1 cellular context compared by ENCODE assay signal in genomic region chr17:76452646-76453430, GRCh38.
TF ChIP-seq lines count a peak whose summit lies in the region.

TSS of gene UBE2O (minus strand) at chr17:76453152. CDS start at chr17:76453141, 11 bp downstream.

TF ChIP-seq in SK-N-SH, 30 proteins besides CTCF, POLR2A, EP300 and RAD21 (continued from another document):
- TF ChIP-seq, protein P1, sequence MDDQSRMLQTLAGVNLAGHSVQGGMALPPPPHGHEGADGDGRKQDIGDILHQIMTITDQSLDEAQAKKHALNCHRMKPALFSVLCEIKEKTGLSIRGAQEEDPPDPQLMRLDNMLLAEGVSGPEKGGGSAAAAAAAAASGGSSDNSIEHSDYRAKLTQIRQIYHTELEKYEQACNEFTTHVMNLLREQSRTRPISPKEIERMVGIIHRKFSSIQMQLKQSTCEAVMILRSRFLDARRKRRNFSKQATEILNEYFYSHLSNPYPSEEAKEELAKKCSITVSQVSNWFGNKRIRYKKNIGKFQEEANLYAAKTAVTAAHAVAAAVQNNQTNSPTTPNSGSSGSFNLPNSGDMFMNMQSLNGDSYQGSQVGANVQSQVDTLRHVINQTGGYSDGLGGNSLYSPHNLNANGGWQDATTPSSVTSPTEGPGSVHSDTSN (IDR thresholded peaks at IDR 0.05) = no peak
- TF ChIP-seq GABPA (IDR thresholded peaks at IDR 0.05; ENCODE audit: low read depth) (no peak), TCF12 (IDR thresholded peaks at IDR 0.05) (no peak), FOXM1 (IDR thresholded peaks at IDR 0.05; ENCODE audit: low read depth) (no peak), IRF3 (IDR thresholded peaks at IDR 0.05; ENCODE audit: low read depth, low read length) (no peak), MEF2A (IDR thresholded peaks at IDR 0.05; ENCODE audit: borderline replicate concordance, low read depth) (no peak), RCOR1 (IDR thresholded peaks at IDR 0.05; ENCODE audit: low read length) (peak; percentile 97), RXRA (IDR thresholded peaks at IDR 0.05; ENCODE audit: borderline replicate concordance, low read depth) (no peak), FOSL2 (IDR thresholded peaks at IDR 0.05; ENCODE audit: borderline replicate concordance, low read depth) (no peak), SIN3A (IDR thresholded peaks at IDR 0.05; ENCODE audit: borderline replicate concordance, low read depth, low read length) (no peak; the same call in 1 of the 2 replicates), NRF1 (IDR thresholded peaks at IDR 0.05; ENCODE audit: low read depth, low read length) (0 out of 2 replicates have a peak, but pooled peaks have one; percentile 31), TAF1 (IDR thresholded peaks at IDR 0.05; ENCODE audit: borderline replicate concordance, low read depth, low read length) (peak; percentile 93), CHD2 (IDR thresholded peaks at IDR 0.05; ENCODE audit: low read length, partially characterized antibody) (peak; percentile 70), TEAD4 (IDR thresholded peaks at IDR 0.05; ENCODE audit: borderline replicate concordance, insufficient read depth) (no peak), EZH2phosphoT487 (IDR thresholded peaks at IDR 0.05; ENCODE audit: borderline replicate concordance, low read depth) (no peak), GATA2 (CRISPR knock-in tag; IDR thresholded peaks at IDR 0.05) (no peak), SMC3 (IDR thresholded peaks at IDR 0.05; ENCODE audit: low read depth, low read length) (peak; percentile 29; the same call in 1 of the 2 replicates)
- TF ChIP-seq, protein P2, sequence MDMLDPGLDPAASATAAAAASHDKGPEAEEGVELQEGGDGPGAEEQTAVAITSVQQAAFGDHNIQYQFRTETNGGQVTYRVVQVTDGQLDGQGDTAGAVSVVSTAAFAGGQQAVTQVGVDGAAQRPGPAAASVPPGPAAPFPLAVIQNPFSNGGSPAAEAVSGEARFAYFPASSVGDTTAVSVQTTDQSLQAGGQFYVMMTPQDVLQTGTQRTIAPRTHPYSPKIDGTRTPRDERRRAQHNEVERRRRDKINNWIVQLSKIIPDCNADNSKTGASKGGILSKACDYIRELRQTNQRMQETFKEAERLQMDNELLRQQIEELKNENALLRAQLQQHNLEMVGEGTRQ (IDR thresholded peaks at IDR 0.05; ENCODE audit: borderline replicate concordance, low read depth, low read length) = no peak
- TF ChIP-seq, protein P3, sequence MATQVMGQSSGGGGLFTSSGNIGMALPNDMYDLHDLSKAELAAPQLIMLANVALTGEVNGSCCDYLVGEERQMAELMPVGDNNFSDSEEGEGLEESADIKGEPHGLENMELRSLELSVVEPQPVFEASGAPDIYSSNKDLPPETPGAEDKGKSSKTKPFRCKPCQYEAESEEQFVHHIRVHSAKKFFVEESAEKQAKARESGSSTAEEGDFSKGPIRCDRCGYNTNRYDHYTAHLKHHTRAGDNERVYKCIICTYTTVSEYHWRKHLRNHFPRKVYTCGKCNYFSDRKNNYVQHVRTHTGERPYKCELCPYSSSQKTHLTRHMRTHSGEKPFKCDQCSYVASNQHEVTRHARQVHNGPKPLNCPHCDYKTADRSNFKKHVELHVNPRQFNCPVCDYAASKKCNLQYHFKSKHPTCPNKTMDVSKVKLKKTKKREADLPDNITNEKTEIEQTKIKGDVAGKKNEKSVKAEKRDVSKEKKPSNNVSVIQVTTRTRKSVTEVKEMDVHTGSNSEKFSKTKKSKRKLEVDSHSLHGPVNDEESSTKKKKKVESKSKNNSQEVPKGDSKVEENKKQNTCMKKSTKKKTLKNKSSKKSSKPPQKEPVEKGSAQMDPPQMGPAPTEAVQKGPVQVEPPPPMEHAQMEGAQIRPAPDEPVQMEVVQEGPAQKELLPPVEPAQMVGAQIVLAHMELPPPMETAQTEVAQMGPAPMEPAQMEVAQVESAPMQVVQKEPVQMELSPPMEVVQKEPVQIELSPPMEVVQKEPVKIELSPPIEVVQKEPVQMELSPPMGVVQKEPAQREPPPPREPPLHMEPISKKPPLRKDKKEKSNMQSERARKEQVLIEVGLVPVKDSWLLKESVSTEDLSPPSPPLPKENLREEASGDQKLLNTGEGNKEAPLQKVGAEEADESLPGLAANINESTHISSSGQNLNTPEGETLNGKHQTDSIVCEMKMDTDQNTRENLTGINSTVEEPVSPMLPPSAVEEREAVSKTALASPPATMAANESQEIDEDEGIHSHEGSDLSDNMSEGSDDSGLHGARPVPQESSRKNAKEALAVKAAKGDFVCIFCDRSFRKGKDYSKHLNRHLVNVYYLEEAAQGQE (IDR thresholded peaks at IDR 0.05; ENCODE audit: low read depth, low read length) = no peak
